Comparison of ENCODE assay signal across 8 cellular contexts in genomic region chr1:70354332-70355110, GRCh38. TPM values are rescaled to one million over a fixed set of nuclear protein-coding genes. Genes with fewer than 3 reads are reported as not detected.
DNase-seq lines count a peak whose midpoint lies in the region; ATAC-seq, FAIRE-seq and TF ChIP-seq lines count a peak whose summit lies in the region.

A gene with protein sequence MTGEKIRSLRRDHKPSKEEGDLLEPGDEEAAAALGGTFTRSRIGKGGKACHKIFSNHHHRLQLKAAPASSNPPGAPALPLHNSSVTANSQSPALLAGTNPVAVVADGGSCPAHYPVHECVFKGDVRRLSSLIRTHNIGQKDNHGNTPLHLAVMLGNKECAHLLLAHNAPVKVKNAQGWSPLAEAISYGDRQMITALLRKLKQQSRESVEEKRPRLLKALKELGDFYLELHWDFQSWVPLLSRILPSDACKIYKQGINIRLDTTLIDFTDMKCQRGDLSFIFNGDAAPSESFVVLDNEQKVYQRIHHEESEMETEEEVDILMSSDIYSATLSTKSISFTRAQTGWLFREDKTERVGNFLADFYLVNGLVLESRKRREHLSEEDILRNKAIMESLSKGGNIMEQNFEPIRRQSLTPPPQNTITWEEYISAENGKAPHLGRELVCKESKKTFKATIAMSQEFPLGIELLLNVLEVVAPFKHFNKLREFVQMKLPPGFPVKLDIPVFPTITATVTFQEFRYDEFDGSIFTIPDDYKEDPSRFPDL (minus strand): TSS chr1:70354722. CDS start chr1:70354408, 314 bp downstream.

- H3K9ac ChIP-seq in HUES64 (ENCODE audit: low read depth, low read length) (peak within 1 kb of the TSS; percentile 96), OCI-LY1 (ENCODE audit: low read length) (peak within 1 kb of the TSS; percentile 92), endothelial cell of umbilical vein (replicated peaks; ENCODE audit: extremely low read depth, insufficient read depth, low read length) (peak within 1 kb of the TSS; percentile 92)

- H2AFZ ChIP-seq in OCI-LY1 (ENCODE audit: low read length), result peak within 1 kb of the TSS; percentile 27; the same call in 1 of the 2 replicates
- peak within 1 kb of the TSS; percentile 46 for H2AFZ ChIP-seq in endothelial cell of umbilical vein (ENCODE audit: low read depth, low read length)

- TF ChIP-seq POLR2A in endothelial cell of umbilical vein (IDR thresholded peaks at IDR 0.05; ENCODE audit: low read depth, low read length), result peak; percentile 84

- intact Hi-C loops in endothelial cell of umbilical vein (cut with micrococcal nuclease), result loop anchor here (1.0 to 10.0 kb wide), 7 partner anchors 8 to 1860 kb away; partner anchors contain the start of genes CTH, DEPDC1, LRRC40 and SRSF11

- H3K79me2 ChIP-seq in OCI-LY1 (ENCODE audit: insufficient read depth, low read length) (peaks cover 45% of the 10 kb centered on the region), endothelial cell of umbilical vein (ENCODE audit: control insufficient read depth, insufficient read depth, low read length) (peaks cover 43% of the 10 kb centered on the region)

- H3K27ac ChIP-seq in HUES64 (ENCODE audit: low read depth, low read length), result peak within 1 kb of the TSS; percentile 95
- peak within 1 kb of the TSS; percentile 83 for H3K27ac ChIP-seq in OCI-LY1 (ENCODE audit: low read depth, low read length, poor library complexity, severe bottlenecking)
- peak within 1 kb of the TSS; percentile 83 for H3K27ac ChIP-seq in endothelial cell of umbilical vein (ENCODE audit: insufficient read depth, low read depth, low read length)

- H3K9me2 ChIP-seq in OCI-LY1 (ENCODE audit: low read depth, low read length), result no peaks in the 10 kb centered on the region

- H3K36me3 ChIP-seq in HUES64 (ENCODE audit: insufficient read depth, low read length) (0 out of 2 replicates have a peak, but pooled peaks cover 7% of the 10 kb centered on the region), OCI-LY1 (ENCODE audit: insufficient read depth, low read length) (peaks cover 9% of the 10 kb centered on the region; the same call in 1 of the 2 replicates), endothelial cell of umbilical vein (ENCODE audit: control insufficient read depth in 2 of 2, extremely low read depth in 1 of 2, insufficient read depth in 2 of 2, low read length in 2 of 2) (no peaks in the 10 kb centered on the region)

- BruUV-seq in endothelial cell of umbilical vein (replicated peaks; lab: Mats Ljungman, UMichigan), result TSS peak; percentile 34

- TF ChIP-seq CTCF in OCI-LY1 (IDR thresholded peaks at IDR 0.05; ENCODE audit: low read length), result peak; percentile 7; the same call in 1 of the 2 replicates
- TF ChIP-seq CTCF in endothelial cell of umbilical vein (IDR thresholded peaks at IDR 0.05; ENCODE audit: extremely low read depth in 1 of 2, insufficient read depth in 1 of 2, low read depth in 1 of 2, low read length in 2 of 2), result peak in 1 of 2 donors; percentile 16

- CTCF ChIA-PET in endothelial cell of umbilical vein (lab: Charles Lee), result interaction anchor here (1.0 to 1.8 kb wide), 2 partner anchors 57 to 134 kb away, joined by 3 to 11 read pairs; partner anchors contain the start of genes CTH and SRSF11

- peaks cover 7% of the 10 kb centered on the region for H3K4me1 ChIP-seq in HUES64 (ENCODE audit: insufficient read depth, low read length)
- H3K4me1 ChIP-seq in OCI-LY1 (ENCODE audit: insufficient read depth, low read length, severe bottlenecking), result peaks cover 39% of the 10 kb centered on the region
- H3K4me1 ChIP-seq in endothelial cell of umbilical vein (ENCODE audit: control insufficient read depth, extremely low read depth, insufficient read depth, low read length), result peaks cover 11% of the 10 kb centered on the region

- peak; percentile 94 for FAIRE-seq in endothelial cell of umbilical vein (lab: Jason Lieb, UNC)

- under 1% methylated on average over 65 of the region's 65 CpGs for WGBS in HUES64

- peak; percentile 92 for DNase-seq in D341Med (ENCODE audit: low spot score)
- peak; percentile 91 for DNase-seq in activated CD8-positive, alpha-beta memory T cell treated with anti-CD3 and anti-CD28 coated beads, Interleukin-2, amount 50 U/mL, for 48 hours
- peak; percentile 97 for DNase-seq in endothelial cell of umbilical vein (ENCODE audit: low read depth, low spot score)
- DNase-seq in midbrain (lab: John Stamatoyannopoulos, UW), result peak; percentile 92
- peak; percentile 74 to 79 for DNase-seq in stimulated activated CD8-positive, alpha-beta memory T cell treated with anti-CD3 and anti-CD28 coated beads, Interleukin-2, amount 100 ng/mL, for 1 hour (ENCODE audit: low read depth in 2 of 2)

- H3K4me2 ChIP-seq in OCI-LY1 (ENCODE audit: low read length) (peak within 1 kb of the TSS; percentile 70), endothelial cell of umbilical vein (ENCODE audit: insufficient read depth, low read length) (peak within 1 kb of the TSS; percentile 98)

- H4K20me1 ChIP-seq in OCI-LY1 (ENCODE audit: insufficient read depth, low read length) (no peaks in the 10 kb centered on the region), endothelial cell of umbilical vein (replicated peaks; ENCODE audit: control insufficient read depth, extremely low read depth, insufficient read depth, low read length) (no peaks in the 10 kb centered on the region)

- H3K4me3 ChIP-seq in HUES64 (ENCODE audit: low read length) (peak within 1 kb of the TSS; percentile 80), OCI-LY1 (ENCODE audit: low read depth, low read length, poor library complexity, severe bottlenecking) (peak within 1 kb of the TSS; percentile 96), endothelial cell of umbilical vein (replicated peaks in 1 of 3; ENCODE audit: insufficient read depth in 1 of 3, low read depth in 1 of 3, low read length in 3 of 3) (peak within 1 kb of the TSS; percentile 61 to 83 (median 83))

- H3K9me3 ChIP-seq in HUES64 (ENCODE audit: insufficient read depth, low read depth, low read length) (no peaks in the 10 kb centered on the region), OCI-LY1 (ENCODE audit: low read length) (no peaks in the 10 kb centered on the region), endothelial cell of umbilical vein (replicated peaks; ENCODE audit: control insufficient read depth, insufficient read depth, low read length) (no peaks in the 10 kb centered on the region)

- POLR2A ChIA-PET in endothelial cell of umbilical vein (lab: Charles Lee), result interaction anchor here (1.0 to 1.6 kb wide), 4 partner anchors 11 to 87 kb away, joined by 3 to 13 read pairs (median 4); partner anchors contain the start of gene CTH

- peak; percentile 93 for ATAC-seq in GM21447 (IDR thresholded peaks at IDR 0.05; ENCODE audit: unreplicated experiment)

- dilution Hi-C loops in endothelial cell of umbilical vein (cut with MboI; ENCODE audit: extremely low pct_ligation_motif_present, low sequenced_read_pairs), result no loop called here

- no peaks in the 10 kb centered on the region for H3F3A ChIP-seq in OCI-LY1 (ENCODE audit: insufficient read depth, low read length)

- H3K27me3 ChIP-seq in HUES64 (ENCODE audit: insufficient read depth, low read length) (no peaks in the 10 kb centered on the region), OCI-LY1 (ENCODE audit: insufficient read depth, low read length) (no peaks in the 10 kb centered on the region), endothelial cell of umbilical vein (ENCODE audit: control insufficient read depth in 2 of 2, insufficient read depth in 2 of 2, low read length in 2 of 2) (no peaks in the 10 kb centered on the region)

- no peaks in the 10 kb centered on the region for H3K9me1 ChIP-seq in endothelial cell of umbilical vein (replicated peaks; ENCODE audit: control insufficient read depth, extremely low read depth, insufficient read depth, low read length)

TF ChIP-seq in endothelial cell of umbilical vein, 7 proteins besides CTCF, POLR2A, EP300 and RAD21:
- TF ChIP-seq MYC (IDR thresholded peaks at IDR 0.05; ENCODE audit: low read depth, low read length) (no peak), POLR2AphosphoS5 (IDR thresholded peaks at IDR 0.05; ENCODE audit: insufficient read depth, low read depth, low read length) (peak; percentile 86), EZH2 (IDR thresholded peaks at IDR 0.05; ENCODE audit: borderline replicate concordance, low read depth, low read length, severe bottlenecking) (no peak), FOS (IDR thresholded peaks at IDR 0.05; ENCODE audit: borderline replicate concordance, insufficient read depth, low read length) (peak; percentile 21), MAX (IDR thresholded peaks at IDR 0.05; ENCODE audit: insufficient read depth, insufficient read length) (peak; percentile 55), JUN (IDR thresholded peaks at IDR 0.05; ENCODE audit: borderline replicate concordance, insufficient read depth, insufficient read length, low read depth) (peak; percentile 42), GATA2 (IDR thresholded peaks at IDR 0.05; ENCODE audit: insufficient read depth, insufficient read length, low read depth, low read length) (no peak)

RNA-seq across cellular contexts. Expression of the gene that starts here (rescaled TPM):
- 10.5 TPM for polyA plus RNA-seq in HUES64 (2013, experiment 1 of 2)
- 14.3 TPM for polyA plus RNA-seq in HUES64 (2013, experiment 2 of 2)
- total RNA-seq in endothelial cell of umbilical vein, result 17.3 and 17.6 TPM in 2 replicates
- polyA plus RNA-seq in endothelial cell of umbilical vein, result 4.6 and 4.9 TPM in 2 replicates
- polyA plus RNA-seq in endothelial cell of umbilical vein (2011; cell fraction: cytosol; rRNA removed), result 5.2 and 7.1 TPM in 2 replicates
- polyA plus RNA-seq in endothelial cell of umbilical vein (2011; cell fraction: nucleus; rRNA removed), result 9.4 and 9.7 TPM in 2 replicates
- polyA plus RNA-seq in endothelial cell of umbilical vein (2012), result 8.9 and 11.5 TPM in 2 replicates
- 9.7 and 10.5 TPM in 2 replicates for polyA minus RNA-seq in endothelial cell of umbilical vein
- 19.6 TPM for polyA minus RNA-seq in endothelial cell of umbilical vein (2011; cell fraction: cytosol; rRNA and poly(A)+ RNA removed)
- 24.7 and 29.6 TPM in 2 replicates for polyA minus RNA-seq in endothelial cell of umbilical vein (2011; cell fraction: nucleus; rRNA and poly(A)+ RNA removed)

Comparison
In these comparisons a context has a peak if more than half of its experiments do, and no peak if none do; other contexts are left out.
1. Peak in every context shown above with its lines: DNase-seq, ATAC-seq, H3K4me3 ChIP-seq and H3K27ac ChIP-seq.